Comparison of ENCODE assay signal across 29 cellular contexts in the genomic region with DNA sequence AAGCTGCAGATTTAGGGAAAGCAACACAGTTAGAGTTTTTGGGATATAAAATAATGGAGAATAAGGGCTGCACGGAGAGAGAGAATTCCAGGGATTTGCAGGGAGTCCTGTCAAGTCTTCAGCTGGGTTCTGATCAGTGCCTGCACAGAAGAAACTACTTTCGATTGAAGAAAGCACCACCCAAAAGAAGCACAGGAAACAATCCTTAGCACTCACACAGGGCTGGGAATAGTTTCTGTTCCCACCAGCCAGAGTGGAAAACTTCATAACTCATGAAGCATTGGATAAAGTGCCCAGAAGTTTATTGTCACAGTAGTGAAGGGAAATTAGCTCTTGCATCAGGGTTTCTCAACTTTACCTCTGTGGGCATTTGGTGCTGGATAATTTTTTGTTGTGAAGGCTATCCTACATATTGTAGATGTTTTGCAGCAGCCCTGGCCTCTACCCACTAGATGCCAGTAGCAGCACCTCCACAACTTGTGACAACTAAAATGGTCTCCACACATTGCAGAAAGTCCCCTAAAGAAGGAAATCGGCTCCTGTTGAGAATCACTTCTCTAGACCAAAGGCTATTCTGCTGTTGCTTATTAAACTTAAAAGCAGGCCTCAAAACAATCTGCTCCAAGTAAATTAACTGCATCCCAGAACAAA.
A peak's percentile ranks its signal among the peaks of the same experiment; 100 is the strongest.
DNase-seq lines count a peak whose midpoint lies in the region; ATAC-seq and TF ChIP-seq lines count a peak whose summit lies in the region.
"Had no signal": no experiment of that assay in that cellular context is flagged by ENCODE, and none has a peak within 500 bp of the region (broad histone marks: within the 10 kb centered on the region; RNA-seq: fewer than 3 reads in every experiment).

No MANE protein-coding gene starts in this region.

- intact Hi-C loops in left ventricle myocardium inferior (cut with micrococcal nuclease), result no loop called here
- intact Hi-C loops in Right ventricle myocardium superior (cut with DNase I), result no loop called here
- intact Hi-C loops in transverse colon (cut with DNase I; ENCODE audit: low total_unique reads), result no loop called here

- no peak overlapping the region for H3K27ac Mint-ChIP-seq in endodermal cell
- H3K27ac Mint-ChIP-seq: activated T-cell treated with anti-CD3 and anti-CD28 coated beads, Interleukin-2, amount 50 U/mL, for 24 hours; CD4-positive, alpha-beta T cell had no signal

- TF ChIP-seq EP300 in transverse colon (IDR thresholded peaks at IDR 0.05; ENCODE audit: low read depth), result no peak

- no peaks in the 10 kb centered on the region for H3K4me1 Mint-ChIP-seq in endodermal cell

- in situ Hi-C loops in transverse colon (cut with MboI; ENCODE audit: low pct_ligation_motif_present in 1 of 4, low pct_unique_long_range_greater_than_20kb in 1 of 4, low sequenced_read_pairs in 3 of 4), result no loop called here

- peaks cover 16% of the 10 kb centered on the region for H3K27me3 Mint-ChIP-seq in endodermal cell (ENCODE audit: insufficient read depth)

- no peaks in the 10 kb centered on the region for H3K9me3 Mint-ChIP-seq in endodermal cell
- H3K9me3 Mint-ChIP-seq: activated T-cell treated with anti-CD3 and anti-CD28 coated beads, Interleukin-2, amount 50 U/mL, for 24 hours; CD4-positive, alpha-beta T cell had no signal

- peak; percentile 18 for TF ChIP-seq CTCF in left ventricle myocardium inferior (IDR thresholded peaks at IDR 0.05; ENCODE audit: borderline replicate concordance)
- TF ChIP-seq CTCF in RWPE2 (IDR thresholded peaks at IDR 0.05; ENCODE audit: poor library complexity, severe bottlenecking), result peak; percentile 13
- peak; percentile 47 for TF ChIP-seq CTCF in endodermal cell (conservative IDR thresholded peaks at IDR 0.05)
- peak in 3 of 5 experiments; percentile 6 to 32 (median 11) for TF ChIP-seq CTCF in transverse colon (IDR thresholded peaks at IDR 0.05)

- no peak overlapping the region for H3K9ac ChIP-seq in endodermal cell (ENCODE audit: extremely low read depth, low read length, poor library complexity, severe bottlenecking)
- H3K9ac ChIP-seq: GM23248 had no signal

- 77 to 78% methylated on average over 3 of the region's 3 CpGs for whole genome bisulfite sequencing in endodermal cell (ENCODE audit: insufficient coverage in 1 of 2, insufficient read length in 1 of 2), 2 experiments
- WGBS in transverse colon (ENCODE audit: low coverage in 1 of 2), 2 donors, result 49 to 52% methylated on average over 3 of the region's 3 CpGs

- no peaks in the 10 kb centered on the region for H3K36me3 ChIP-seq in left ventricle myocardium inferior
- H3K36me3 ChIP-seq in RWPE2 (ENCODE audit: low read depth), result no peaks in the 10 kb centered on the region
- H3K36me3 ChIP-seq in endodermal cell (ENCODE audit: control insufficient read depth, insufficient read depth, low read length), result no peaks in the 10 kb centered on the region
- no peaks in the 10 kb centered on the region for H3K36me3 ChIP-seq in transverse colon
- H3K36me3 ChIP-seq: Peyer's patch, prostate gland, SJCRH30, stomach, thyroid gland, vagina had no signal

- H3K4me3 ChIP-seq in left ventricle myocardium inferior, result no peak overlapping the region
- no peak overlapping the region for H3K4me3 ChIP-seq in RWPE2 (ENCODE audit: severe bottlenecking)
- no peak overlapping the region for H3K4me3 ChIP-seq in endodermal cell (ENCODE audit: low read length)
- no peak overlapping the region for H3K4me3 ChIP-seq in transverse colon
- H3K4me3 ChIP-seq: A549, dorsolateral prefrontal cortex, GM23248, Peyer's patch, prostate gland, SJCRH30, stomach, thyroid gland, vagina had no signal

- peaks cover 16% of the 10 kb centered on the region for H3K27me3 ChIP-seq in left ventricle myocardium inferior (ENCODE audit: low read depth)
- no peaks in the 10 kb centered on the region for H3K27me3 ChIP-seq in RWPE2 (ENCODE audit: insufficient read depth, poor library complexity, severe bottlenecking)
- H3K27me3 ChIP-seq in endodermal cell (ENCODE audit: control insufficient read depth, insufficient read depth, low read length, poor library complexity, severe bottlenecking), result no peaks in the 10 kb centered on the region
- no peaks in the 10 kb centered on the region for H3K27me3 ChIP-seq in transverse colon
- H3K27me3 ChIP-seq: Peyer's patch, SJCRH30, thyroid gland, vagina had no signal

- no peak overlapping the region for H3K27ac ChIP-seq in left ventricle myocardium inferior (replicated peaks)
- no peak overlapping the region for H3K27ac ChIP-seq in RWPE2 (ENCODE audit: poor library complexity, severe bottlenecking)
- H3K27ac ChIP-seq in endodermal cell (ENCODE audit: low read depth, low read length), result no peak overlapping the region
- H3K27ac ChIP-seq in transverse colon, result peak overlapping the region in 1 of 4 donors; percentile 24
- H3K27ac ChIP-seq: A549, dorsolateral prefrontal cortex, GM23248, Peyer's patch, prostate gland, SJCRH30, stomach, thyroid gland, vagina had no signal

- no peak for ATAC-seq in Right ventricle myocardium superior (ENCODE audit: poor library complexity)
- ATAC-seq in RWPE2 (ENCODE audit: low read depth), result no peak
- no peak for ATAC-seq in HG03565 (IDR thresholded peaks at IDR 0.05; ENCODE audit: unreplicated experiment)
- ATAC-seq: A549, sciatic nerve had no signal

- DNase-seq in left ventricle myocardium inferior (no peak), Right ventricle myocardium superior (no peak), RWPE2 (ENCODE audit: low spot score) (no peak), endodermal cell (no peak), transverse colon (no peak), SKM-1 treated with dmso at 0.1 percent for 144 hours (lab: John Stamatoyannopoulos, UW; ENCODE audit: unreplicated experiment) (no peak)
- DNase-seq in effector CD8-positive, alpha-beta T cell (lab: John Stamatoyannopoulos, UW), result no peak
- DNase-seq: activated CD4-positive, alpha-beta T cell treated with anti-CD3 and anti-CD28 coated beads, Interleukin-2, amount 50 U/mL, for 1 hour; activated gamma-delta T cell; activated T-cell treated with anti-CD3 and anti-CD28 coated beads, Interleukin-2, amount 50 U/mL, for 24 hours; CD4-positive, alpha-beta T cell; central memory CD4-positive, alpha-beta T cell; DMS79 treated with DMSO at 0.1 percent for 48 hours; dorsolateral prefrontal cortex; GM23248; NCI-H1105; NCI-H187 treated with DMSO at 0.1 percent for 48 hours; NCI-H510A treated with DMSO at 0.1 percent for 48 hours; NK-92 treated with Interleukin-12 subunit alpha and Interleukin-12 subunit beta, amount 100 ng/mL, for 24 hours; Peyer's patch; SJCRH30; stomach; T-helper 9 cell; thyroid gland had no signal

- TF ChIP-seq POLR2A in transverse colon (IDR thresholded peaks at IDR 0.05), result no peak

- no peaks in the 10 kb centered on the region for H3K36me3 Mint-ChIP-seq in endodermal cell (ENCODE audit: low read depth)

- H3K9me3 ChIP-seq in left ventricle myocardium inferior (replicated peaks) (peaks cover 9% of the 10 kb centered on the region), RWPE2 (ENCODE audit: severe bottlenecking) (no peaks in the 10 kb centered on the region), endodermal cell (ENCODE audit: control insufficient read depth, low read length) (no peaks in the 10 kb centered on the region), transverse colon (no peaks in the 10 kb centered on the region)
- H3K9me3 ChIP-seq: A549, Peyer's patch, prostate gland, SJCRH30, stomach, thyroid gland, vagina had no signal

- H3K4me3 Mint-ChIP-seq in endodermal cell, result no peak overlapping the region
- H3K4me3 Mint-ChIP-seq: activated T-cell treated with anti-CD3 and anti-CD28 coated beads, Interleukin-2, amount 50 U/mL, for 24 hours; CD4-positive, alpha-beta T cell had no signal

- H3K4me1 ChIP-seq in left ventricle myocardium inferior, result peaks cover 1% of the 10 kb centered on the region
- no peaks in the 10 kb centered on the region for H3K4me1 ChIP-seq in RWPE2 (ENCODE audit: insufficient read depth, poor library complexity, severe bottlenecking)
- no peaks in the 10 kb centered on the region for H3K4me1 ChIP-seq in endodermal cell (ENCODE audit: control insufficient read depth, insufficient read depth, low read length)
- peaks cover 0 to 3% (median 0%) of the 10 kb centered on the region in 4 donors for H3K4me1 ChIP-seq in transverse colon
- H3K4me1 ChIP-seq: A549, Peyer's patch, prostate gland, SJCRH30, stomach, thyroid gland, vagina had no signal
